ENCODE assay signal across 8 cellular contexts in genomic region chr11:111230122-111230465, GRCh38. TPM values are rescaled to one million over a fixed set of nuclear protein-coding genes. Genes with fewer than 3 reads are reported as not detected.
DNase-seq lines count a peak whose midpoint lies in the region; ATAC-seq, FAIRE-seq and TF ChIP-seq lines count a peak whose summit lies in the region.

No MANE protein-coding gene starts in this region.

- FAIRE-seq in bronchial epithelial cell (lab: Jason Lieb, UNC), result no peak

- no peak for TF ChIP-seq CTCF in bronchial epithelial cell (IDR thresholded peaks at IDR 0.05; ENCODE audit: insufficient read depth, low read length, severe bottlenecking)
- no peak for TF ChIP-seq CTCF in smooth muscle cell (IDR thresholded peaks at IDR 0.05; ENCODE audit: borderline replicate concordance, insufficient read depth, poor library complexity, severe bottlenecking)
- no peak for TF ChIP-seq CTCF in GM10248 (IDR thresholded peaks at IDR 0.05; ENCODE audit: control extremely low read depth, extremely low read depth, low read depth, missing control alignments)

- no peaks in the 10 kb centered on the region for H3K4me1 ChIP-seq in smooth muscle cell (ENCODE audit: low read depth)

- H3K27ac ChIP-seq in smooth muscle cell (ENCODE audit: low read depth), result no peak overlapping the region

- H3K4me2 ChIP-seq in smooth muscle cell, result peak overlapping the region; percentile 82

- DNase-seq in bronchial epithelial cell (ENCODE audit: low read depth) (peak; percentile 5), smooth muscle cell (lab: John Stamatoyannopoulos, UW; ENCODE audit: unreplicated experiment) (no peak), hippocampal formation (lab: John Stamatoyannopoulos, UW) (no peak), GM10248 (ENCODE audit: extremely low spot score) (no peak), HCEC 1CT (no peak), NCI-H774 (lab: John Stamatoyannopoulos, UW) (no peak)

- no peaks in the 10 kb centered on the region for H4K20me1 ChIP-seq in smooth muscle cell (ENCODE audit: low read depth)

- H3K36me3 ChIP-seq in bronchial epithelial cell (ENCODE audit: control insufficient read depth, insufficient read depth, low read length), result no peaks in the 10 kb centered on the region
- H3K36me3 ChIP-seq in smooth muscle cell (ENCODE audit: low read depth), result no peaks in the 10 kb centered on the region

- no peaks in the 10 kb centered on the region for H3K79me2 ChIP-seq in smooth muscle cell (ENCODE audit: low read depth)

- H3K9ac ChIP-seq in smooth muscle cell (ENCODE audit: low read depth), result no peak overlapping the region

- WGBS in smooth muscle cell (ENCODE audit: low lambda C conversion rate), result 55% methylated on average over 6 of the region's 6 CpGs

- H2AFZ ChIP-seq in smooth muscle cell (ENCODE audit: low read depth), result peak overlapping the region; percentile 76

- CTCF ChIA-PET in GM10248 (lab: Yijun Ruan, JAX), result interaction anchor here (0.7 to 3.5 kb wide), 29 partner anchors 9 to 1028 kb away, joined by 3 to 25 read pairs (median 3); partner anchors contain the start of gene FDX1

- H3K27me3 ChIP-seq in bronchial epithelial cell (ENCODE audit: control insufficient read depth, insufficient read depth, low read length) (no peaks in the 10 kb centered on the region), smooth muscle cell (ENCODE audit: low read depth) (peaks cover 7% of the 10 kb centered on the region)

- H3F3A ChIP-seq in smooth muscle cell (ENCODE audit: low read depth), result no peaks in the 10 kb centered on the region

- H3K9me3 ChIP-seq in smooth muscle cell (replicated peaks; ENCODE audit: low read depth), result no peaks in the 10 kb centered on the region

- POLR2A ChIA-PET in GM10248 (lab: Yijun Ruan, JAX), result no interaction called here

- H3K4me3 ChIP-seq in bronchial epithelial cell (ENCODE audit: low read depth, low read length) (no peak overlapping the region), smooth muscle cell (peak overlapping the region; percentile 39)

- ATAC-seq in GM19438 (IDR thresholded peaks at IDR 0.05; ENCODE audit: low read depth, unreplicated experiment), result peak; percentile 27
- ATAC-seq in HG03103 (IDR thresholded peaks at IDR 0.05; ENCODE audit: low read depth, unreplicated experiment), result peak; percentile 23

RNA-seq across cellular contexts. Expression of gene POU2AF2, which starts 15.4 kb away (rescaled TPM):
- not detected in 2 replicates for total RNA-seq in bronchial epithelial cell
- total RNA-seq in smooth muscle cell, result not detected in 2 replicates
- 0.39 TPM in 1 of 2 replicates, not detected in the other for polyA plus RNA-seq in smooth muscle cell
